In the genomic region with DNA sequence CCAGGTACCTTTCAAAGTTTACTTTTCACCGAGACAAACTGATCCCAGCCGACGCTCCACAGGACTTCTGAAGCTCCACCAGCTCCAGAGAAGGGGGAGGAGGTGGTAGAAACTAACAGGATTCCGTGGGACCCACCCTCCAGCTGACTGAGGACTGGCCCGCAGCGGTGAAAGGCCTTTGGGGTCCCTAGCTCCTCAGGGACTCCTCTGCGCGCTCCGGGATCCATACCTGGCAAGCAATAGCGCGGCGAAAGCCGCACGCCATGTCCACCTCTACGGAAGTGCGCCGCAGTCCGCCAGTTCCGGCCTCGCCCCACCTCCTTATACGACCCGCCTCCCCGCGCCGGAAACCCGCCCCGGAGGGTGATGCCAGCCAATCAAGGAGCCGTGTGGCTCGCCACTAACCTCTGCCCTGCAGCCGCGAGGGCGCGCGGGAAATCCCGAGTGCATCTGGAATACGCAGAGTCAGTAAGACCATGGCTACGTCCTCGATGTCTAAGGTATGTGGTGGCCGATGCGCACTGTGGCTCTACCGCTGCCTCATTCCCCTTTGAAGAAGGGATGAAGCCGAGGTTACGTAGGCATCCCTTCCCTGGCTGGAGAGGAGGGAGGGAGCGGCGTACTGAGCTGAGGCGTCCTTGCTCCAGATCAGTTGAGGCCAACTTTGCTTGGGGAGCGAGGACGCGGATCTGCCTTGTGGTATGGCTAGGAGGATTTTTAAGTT, we compare ENCODE assay signal across 8 cellular contexts. TPM values are rescaled to one million over a fixed set of nuclear protein-coding genes. Genes with fewer than 3 reads are reported as not detected.
DNase-seq lines count a peak whose midpoint lies in the region; ATAC-seq, FAIRE-seq and TF ChIP-seq lines count a peak whose summit lies in the region.

A gene (plus strand): TSS at position 443 of the 724 bp plus-strand sequence. CDS start 34 bp downstream, at position 477.
A gene with protein sequence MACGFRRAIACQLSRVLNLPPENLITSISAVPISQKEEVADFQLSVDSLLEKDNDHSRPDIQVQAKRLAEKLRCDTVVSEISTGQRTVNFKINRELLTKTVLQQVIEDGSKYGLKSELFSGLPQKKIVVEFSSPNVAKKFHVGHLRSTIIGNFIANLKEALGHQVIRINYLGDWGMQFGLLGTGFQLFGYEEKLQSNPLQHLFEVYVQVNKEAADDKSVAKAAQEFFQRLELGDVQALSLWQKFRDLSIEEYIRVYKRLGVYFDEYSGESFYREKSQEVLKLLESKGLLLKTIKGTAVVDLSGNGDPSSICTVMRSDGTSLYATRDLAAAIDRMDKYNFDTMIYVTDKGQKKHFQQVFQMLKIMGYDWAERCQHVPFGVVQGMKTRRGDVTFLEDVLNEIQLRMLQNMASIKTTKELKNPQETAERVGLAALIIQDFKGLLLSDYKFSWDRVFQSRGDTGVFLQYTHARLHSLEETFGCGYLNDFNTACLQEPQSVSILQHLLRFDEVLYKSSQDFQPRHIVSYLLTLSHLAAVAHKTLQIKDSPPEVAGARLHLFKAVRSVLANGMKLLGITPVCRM (minus strand): TSS at position 295 of the 724 bp plus-strand sequence. CDS start 30 bp downstream, at position 265.

- H3K4me1 ChIP-seq in pancreas (peaks cover 4 to 19% (median 11%) of the 10 kb centered on the region in 3 donors), tibial artery (peaks cover 0 to 46% (median 31%) of the 10 kb centered on the region in 4 donors)

- H3K9me3 ChIP-seq in SU-DHL-6 (ENCODE audit: insufficient read depth, low read length) (no peaks in the 10 kb centered on the region), pancreas (no peaks in the 10 kb centered on the region), tibial artery (no peaks in the 10 kb centered on the region)

- H3F3A ChIP-seq in SU-DHL-6 (ENCODE audit: insufficient read depth), result no peaks in the 10 kb centered on the region; the same call in 1 of the 2 replicates

- H3K4me2 ChIP-seq in SU-DHL-6 (ENCODE audit: low read depth, low read length, poor library complexity, severe bottlenecking), result peak within 1 kb of the TSS; percentile 82

- peak; percentile 100 for ATAC-seq in HG02678 (IDR thresholded peaks at IDR 0.05; ENCODE audit: unreplicated experiment)
- peak; percentile 99 for ATAC-seq in activated naive CD8-positive, alpha-beta T cell treated with anti-CD3 and anti-CD28 coated beads, Interleukin-2, amount 10 ng/mL, durations not matched to agents 7 days and 5 days (ENCODE audit: low read depth)
- peak; percentile 100 for ATAC-seq in pancreas

- H3K9me2 ChIP-seq in SU-DHL-6 (replicated peaks; ENCODE audit: insufficient read depth, low read length), result no peaks in the 10 kb centered on the region

- H3K4me3 ChIP-seq in SU-DHL-6 (ENCODE audit: insufficient read depth, low read length, poor library complexity, severe bottlenecking), result peak within 1 kb of the TSS; percentile 95
- peak within 1 kb of the TSS; percentile 57 to 86 (median 70) for H3K4me3 ChIP-seq in pancreas
- peak within 1 kb of the TSS; percentile 83 to 85 for H3K4me3 ChIP-seq in tibial artery

- H3K27ac ChIP-seq in SU-DHL-6 (ENCODE audit: low read depth, low read length) (peak within 1 kb of the TSS; percentile 33), pancreas (peak within 1 kb of the TSS; percentile 61 to 78 (median 76)), tibial artery (peak within 1 kb of the TSS; percentile 87 to 89)

- TF ChIP-seq CTCF in SU-DHL-6 (IDR thresholded peaks at IDR 0.05; ENCODE audit: insufficient read depth, low read length, poor library complexity, severe bottlenecking) (no peak), pancreas (IDR thresholded peaks at IDR 0.05) (no peak), tibial artery (IDR thresholded peaks at IDR 0.05) (no peak)

- POLR2A ChIA-PET in activated naive CD8-positive, alpha-beta T cell treated with anti-CD3 and anti-CD28 coated beads, Interleukin-2, amount 10 ng/mL, durations not matched to agents 7 days and 5 days (lab: Charles Lee), result interaction anchor here (0.6 to 1.8 kb wide), 8 partner anchors 9 to 125 kb away, joined by 3 to 5 read pairs (median 4); a partner anchor contains a TSS

- H3K27me3 ChIP-seq in SU-DHL-6 (ENCODE audit: low read length) (no peaks in the 10 kb centered on the region), pancreas (no peaks in the 10 kb centered on the region), tibial artery (no peaks in the 10 kb centered on the region)

- H3K79me2 ChIP-seq in SU-DHL-6 (ENCODE audit: insufficient read depth, low read length), result peaks cover 81% of the 10 kb centered on the region

- peak; percentile 88 for TF ChIP-seq POLR2A in GM10847 (IDR thresholded peaks at IDR 0.05; ENCODE audit: extremely low read depth, insufficient read length)

- H3K36me3 Mint-ChIP-seq in activated naive CD8-positive, alpha-beta T cell treated with anti-CD3 and anti-CD28 coated beads, Interleukin-2, amount 10 ng/mL, durations not matched to agents 7 days and 5 days, result peaks cover 28% of the 10 kb centered on the region

- peak within 1 kb of the TSS; percentile 91 for H3K4me3 Mint-ChIP-seq in activated naive CD8-positive, alpha-beta T cell treated with anti-CD3 and anti-CD28 coated beads, Interleukin-2, amount 10 ng/mL, durations not matched to agents 7 days and 5 days

- H3K9ac ChIP-seq in SU-DHL-6 (ENCODE audit: low read length), result peak within 1 kb of the TSS; percentile 86

- peak; percentile 76 for DNase-seq in NCI-H128 (lab: John Stamatoyannopoulos, UW; ENCODE audit: unreplicated experiment)
- DNase-seq in activated naive CD8-positive, alpha-beta T cell treated with anti-CD3 and anti-CD28 coated beads, Interleukin-2, amount 10 ng/mL, durations not matched to agents 7 days and 5 days, result peak; percentile 95
- peak; percentile 95 to 99 (median 98) for DNase-seq in head of caudate nucleus
- DNase-seq in pancreas, result peak; percentile 95 to 98 (median 96)
- peak; percentile 97 to 98 for DNase-seq in tibial artery

- intact Hi-C loops in head of caudate nucleus (cut with DNase I) (loop anchor here (5.0 kb wide), 1 partner anchor 112 kb away; a partner anchor contains a TSS), pancreas (cut with DNase I) (no loop called here), tibial artery (cut with DNase I; ENCODE audit: low total_unique reads) (loop anchor here (1.0 to 5.0 kb wide), 2 partner anchors 111 to 118 kb away; a partner anchor contains a TSS)

- H2AFZ ChIP-seq in SU-DHL-6 (ENCODE audit: low read depth, low read length, severe bottlenecking), result peak within 1 kb of the TSS; percentile 75

- no peak for FAIRE-seq in pancreas (lab: Jason Lieb, UNC)

- no peaks in the 10 kb centered on the region for H4K20me1 ChIP-seq in SU-DHL-6 (ENCODE audit: low read depth, low read length)

- H3K4me1 Mint-ChIP-seq in activated naive CD8-positive, alpha-beta T cell treated with anti-CD3 and anti-CD28 coated beads, Interleukin-2, amount 10 ng/mL, durations not matched to agents 7 days and 5 days, result peaks cover 36% of the 10 kb centered on the region

- 0% methylated on average over 49 of the region's 49 CpGs for WGBS in pancreas, 2 donors

- no peaks in the 10 kb centered on the region for H3K9me3 Mint-ChIP-seq in activated naive CD8-positive, alpha-beta T cell treated with anti-CD3 and anti-CD28 coated beads, Interleukin-2, amount 10 ng/mL, durations not matched to agents 7 days and 5 days

- H3K27me3 Mint-ChIP-seq in activated naive CD8-positive, alpha-beta T cell treated with anti-CD3 and anti-CD28 coated beads, Interleukin-2, amount 10 ng/mL, durations not matched to agents 7 days and 5 days, result no peaks in the 10 kb centered on the region

- no peaks in the 10 kb centered on the region for H3K36me3 ChIP-seq in SU-DHL-6 (ENCODE audit: low read length)
- no peaks in the 10 kb centered on the region for H3K36me3 ChIP-seq in pancreas
- H3K36me3 ChIP-seq in tibial artery, result peaks cover 0 to 2% (median under 1%) of the 10 kb centered on the region in 3 donors

- H3K27ac Mint-ChIP-seq in activated naive CD8-positive, alpha-beta T cell treated with anti-CD3 and anti-CD28 coated beads, Interleukin-2, amount 10 ng/mL, durations not matched to agents 7 days and 5 days, result peak within 1 kb of the TSS; percentile 90

RNA-seq across cellular contexts. Expression of the first gene that starts in this region (rescaled TPM):
- total RNA-seq in activated naive CD8-positive, alpha-beta T cell treated with anti-CD3 and anti-CD28 coated beads, Interleukin-2, amount 10 ng/mL, durations not matched to agents 7 days and 5 days, result 10 to 100 TPM; 28.2 to 32.2 TPM
- total RNA-seq in pancreas, result 10 to 100 TPM in 2 of 6 donors, 1 to 10 TPM in 4; 5.5 to 11.6 (median 7.6) TPM
- polyA plus RNA-seq in pancreas, result 10 to 100 TPM in 1 of 2 donors, 1 to 10 TPM in 1; 6.7 to 11.5 TPM

RNA-seq across cellular contexts. Expression of the second gene that starts in this region (rescaled TPM):
- total RNA-seq in activated naive CD8-positive, alpha-beta T cell treated with anti-CD3 and anti-CD28 coated beads, Interleukin-2, amount 10 ng/mL, durations not matched to agents 7 days and 5 days, result 10 to 100 TPM; 25.4 to 26.8 TPM
- 10 to 100 TPM; 14.9 to 21.7 (median 16.4) TPM for total RNA-seq in pancreas
- polyA plus RNA-seq in pancreas, result 10 to 100 TPM in 1 of 2 donors, 1 to 10 TPM in 1; 7.5 to 17.3 TPM

Comparison
In these comparisons a context has a peak if more than half of its experiments do, and no peak if none do; other contexts are left out.
1. Peak in every context shown above with its lines: DNase-seq, ATAC-seq, H3K4me3 ChIP-seq and H3K27ac ChIP-seq.
2. H3K27ac ChIP-seq: peak in every context shown above with its lines; median percentile 88 in tibial artery; 76 in pancreas; 33 in SU-DHL-6.
3. intact Hi-C loops: an anchor here in head of caudate nucleus (5.0 kb wide) and tibial artery (1.0 to 5.0 kb wide); none called in pancreas.